ENCODE assay signal across 17 cellular contexts in the genomic region with DNA sequence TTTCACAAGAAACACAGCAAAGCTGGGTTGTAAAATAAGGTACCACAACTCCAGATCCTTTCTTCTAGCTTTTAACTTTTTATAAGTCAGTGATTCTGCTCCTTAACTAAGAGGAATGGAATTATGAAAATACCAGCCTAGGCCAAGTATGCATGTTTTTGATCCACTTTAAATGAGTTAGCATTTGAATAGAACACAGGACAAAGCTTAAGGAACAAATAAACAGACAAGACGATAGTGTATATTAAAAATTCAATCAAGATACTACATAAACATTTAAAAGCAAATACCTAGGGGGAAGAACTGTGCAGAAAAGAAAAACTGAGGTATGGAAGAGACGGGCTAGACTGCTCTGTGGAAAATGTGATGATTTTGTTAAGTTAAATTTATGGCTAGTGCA.
A peak's percentile ranks its signal among the peaks of the same experiment; 100 is the strongest.
DNase-seq lines count a peak whose midpoint lies in the region; ATAC-seq, FAIRE-seq and TF ChIP-seq lines count a peak whose summit lies in the region.
"Had no signal": no experiment of that assay in that cellular context is flagged by ENCODE, and none has a peak within 500 bp of the region (broad histone marks: within the 10 kb centered on the region; RNA-seq: fewer than 3 reads in every experiment).

No MANE protein-coding gene starts in this region.

- peak; percentile 25 for DNase-seq in astrocyte of the hippocampus (ENCODE audit: low read depth, low spot score)
- no peak for DNase-seq in osteocyte (ENCODE audit: extremely low spot score, unreplicated experiment)
- DNase-seq in COLO829 (ENCODE audit: low spot score): no peak
- no peak for DNase-seq in GM10266 (ENCODE audit: extremely low spot score)
- DNase-seq: C1 segment of cervical spinal cord; Caco-2; CD4-positive, alpha-beta memory T cell; DMS153; DND-41; GOT3; HCEC 1CT had no signal

- TF ChIP-seq CTCF in osteocyte (IDR thresholded peaks at IDR 0.05) (no peak), GM10266 (IDR thresholded peaks at IDR 0.05; ENCODE audit: control insufficient read depth, insufficient read depth, low read depth, missing control alignments) (no peak)

- H3K36me3 Mint-ChIP-seq in osteocyte (ENCODE audit: unreplicated experiment): no peaks in the 10 kb centered on the region
- H3K36me3 Mint-ChIP-seq: CD4-positive, alpha-beta memory T cell had no signal

- no peak overlapping the region for H3K4me3 Mint-ChIP-seq in osteocyte (ENCODE audit: unreplicated experiment)
- H3K4me3 Mint-ChIP-seq: CD4-positive, alpha-beta memory T cell had no signal

- peak overlapping the region; percentile 29 for H3K27ac Mint-ChIP-seq in osteocyte (ENCODE audit: unreplicated experiment)
- H3K27ac Mint-ChIP-seq: CD4-positive, alpha-beta memory T cell had no signal

- peaks cover 22% of the 10 kb centered on the region for H3K4me1 Mint-ChIP-seq in osteocyte (ENCODE audit: unreplicated experiment)
- H3K4me1 Mint-ChIP-seq: CD4-positive, alpha-beta memory T cell had no signal

- no peaks in the 10 kb centered on the region for H3K9me3 Mint-ChIP-seq in osteocyte (ENCODE audit: unreplicated experiment)

- ATAC-seq in SK-N-SH treated with all-trans-retinoic acid at 6 μM for 48 hours: no peak
- ATAC-seq: GM12878 had no signal

- peak; percentile 86 for FAIRE-seq in TTC549 (lab: Jason Lieb, UNC)
- FAIRE-seq: G401.6, GM12878, GM19239, H54 had no signal

- no peaks in the 10 kb centered on the region for H3K27me3 Mint-ChIP-seq in osteocyte (ENCODE audit: unreplicated experiment)
- H3K27me3 Mint-ChIP-seq: CD4-positive, alpha-beta memory T cell had no signal

TF ChIP-seq in SK-N-SH treated with all-trans-retinoic acid at 6 μM for 48 hours, 23 proteins besides CTCF, POLR2A, EP300 and RAD21:
- TF ChIP-seq CSRNP3 (CRISPR knock-in tag; IDR thresholded peaks at IDR 0.05) (no peak), SNAI2 (CRISPR knock-in tag; IDR thresholded peaks at IDR 0.05) (no peak), ZNF565 (CRISPR knock-in tag; conservative IDR thresholded peaks at IDR 0.05; ENCODE audit: low read depth) (no peak), PPARA (CRISPR knock-in tag; IDR thresholded peaks at IDR 0.05; ENCODE audit: borderline replicate concordance) (no peak), ISL1 (CRISPR knock-in tag; IDR thresholded peaks at IDR 0.05) (no peak)
